In genomic region chr4:66014146-66014765, GRCh38 we compare ENCODE assay signal across 23 cellular contexts.
"Had no signal": no experiment of that assay in that cellular context is flagged by ENCODE, and none has a peak within 500 bp of the region (broad histone marks: within the 10 kb centered on the region; RNA-seq: fewer than 3 reads in every experiment).

No MANE protein-coding gene starts in this region.

- H3K27ac ChIP-seq: foreskin keratinocyte, left lung, neutrophil, right atrium auricular region, testis, upper lobe of right lung had no signal

- DNase-seq: activated CD4-positive, alpha-beta T cell treated with anti-CD3 and anti-CD28 coated beads, Interleukin-2, amount 50 U/mL, for 1 hour; activated CD8-positive, alpha-beta memory T cell treated with anti-CD3 and anti-CD28 coated beads for 24 hours; activated gamma-delta T cell treated with Interleukin-2 at 50 U/mL for 16 hours; activated naive CD8-positive, alpha-beta T cell treated with anti-CD3 and anti-CD28 coated beads for 36 hours; amygdala; cortex of kidney; effector CD8-positive, alpha-beta T cell; foreskin keratinocyte; kidney; mammary epithelial cell; naive B cell; stimulated activated CD4-positive, alpha-beta T cell treated with anti-CD3 and anti-CD28 coated beads, Interleukin-4, amount 100 ng/mL, for 4 hours; stimulated activated CD8-positive, alpha-beta memory T cell treated with anti-CD3 and anti-CD28 coated beads, Interleukin-4, amount 100 ng/mL, for 48 hours; T-helper 17 cell; testis; upper lobe of right lung had no signal

- H3K27ac Mint-ChIP-seq: activated naive CD8-positive, alpha-beta T cell treated with anti-CD3 and anti-CD28 coated beads for 36 hours; brain; stimulated activated naive CD8-positive, alpha-beta T cell treated with anti-CD3 and anti-CD28 coated beads, Interleukin-15, Interleukin-2, amounts not matched to agents 100 ng/mL and 50 ng/mL, for 24 hours; T-helper 17 cell had no signal

- H3K36me3 ChIP-seq: left lung, neutrophil, right atrium auricular region, upper lobe of right lung had no signal

- H3K4me1 Mint-ChIP-seq: activated naive CD8-positive, alpha-beta T cell treated with anti-CD3 and anti-CD28 coated beads for 36 hours; brain; central memory CD8-positive, alpha-beta T cell; naive B cell; T-helper 17 cell had no signal

- ATAC-seq: foreskin keratinocyte, left lung, T-helper 17 cell, upper lobe of right lung had no signal

- H3K4me3 ChIP-seq: left lung, right atrium auricular region, smooth muscle cell, testis, upper lobe of right lung had no signal

- H3K9me3 ChIP-seq: testis, upper lobe of right lung had no signal

- H3K4me1 ChIP-seq: foreskin keratinocyte, left lung, right atrium auricular region, testis, upper lobe of right lung had no signal

- H3K27me3 Mint-ChIP-seq: activated naive CD8-positive, alpha-beta T cell treated with anti-CD3 and anti-CD28 coated beads for 36 hours; central memory CD8-positive, alpha-beta T cell; naive B cell; stimulated activated naive CD8-positive, alpha-beta T cell treated with anti-CD3 and anti-CD28 coated beads, Interleukin-15, Interleukin-2, amounts not matched to agents 100 ng/mL and 50 ng/mL, for 24 hours; T-helper 17 cell had no signal

- H3K4me3 Mint-ChIP-seq: activated naive CD8-positive, alpha-beta T cell treated with anti-CD3 and anti-CD28 coated beads for 36 hours; brain; central memory CD8-positive, alpha-beta T cell; stimulated activated naive CD8-positive, alpha-beta T cell treated with anti-CD3 and anti-CD28 coated beads, Interleukin-15, Interleukin-2, amounts not matched to agents 100 ng/mL and 50 ng/mL, for 24 hours; T-helper 17 cell had no signal

- H3K27me3 ChIP-seq: foreskin keratinocyte, left lung, neutrophil, right atrium auricular region, testis, upper lobe of right lung had no signal
